33 cellular contexts compared by ENCODE assay signal in the genomic region with DNA sequence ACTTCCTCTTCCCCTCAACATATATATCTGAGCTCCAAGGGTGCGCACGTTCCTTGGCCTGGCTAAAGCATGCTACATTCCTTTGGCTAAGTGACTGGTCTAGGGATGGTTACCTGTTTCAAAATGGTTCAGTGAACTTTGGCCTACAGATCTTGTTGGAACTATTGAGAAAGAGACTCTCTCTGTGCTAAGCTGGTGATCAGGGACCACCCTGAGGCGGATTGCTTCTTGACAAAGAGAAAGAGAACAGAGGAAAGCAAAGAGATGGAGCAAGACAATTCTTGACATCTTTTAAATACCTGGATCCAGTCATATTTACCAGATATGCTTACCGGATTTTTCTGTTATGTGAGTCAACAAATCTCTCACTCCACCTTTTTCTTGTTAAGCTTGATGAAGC.
"Had no signal": no experiment of that assay in that cellular context is flagged by ENCODE, and none has a peak within 500 bp of the region (broad histone marks: within the 10 kb centered on the region; RNA-seq: fewer than 3 reads in every experiment).

No MANE protein-coding gene starts in this region.

- H3K27me3 Mint-ChIP-seq: activated CD4-positive, alpha-beta T cell treated with anti-CD3 and anti-CD28 coated beads, Interleukin-2, amount 10 ng/mL, durations not matched to agents 24 days and 14 days; activated CD8-positive, alpha-beta T cell treated with anti-CD3 and anti-CD28 coated beads for 36 hours; activated naive CD8-positive, alpha-beta T cell treated with anti-CD3 and anti-CD28 coated beads for 36 hours; activated T-helper 17 cell treated with anti-CD3 and anti-CD28 coated beads, Interleukin-2, amount 50 U/mL, for 72 hours had no signal

- DNase-seq: activated CD4-positive, alpha-beta T cell treated with anti-CD3 and anti-CD28 coated beads for 1 hour; activated CD4-positive, alpha-beta T cell treated with anti-CD3 and anti-CD28 coated beads, Interleukin-2, amount 10 ng/mL, durations not matched to agents 24 days and 14 days; activated CD4-positive, alpha-beta T cell treated with anti-CD3 and anti-CD28 coated beads, Interleukin-2, amount 50 U/mL, for 4 hours; activated CD4-positive, CD25-positive, alpha-beta regulatory T cell; activated CD8-positive, alpha-beta T cell treated with anti-CD3 and anti-CD28 coated beads for 36 hours; activated effector memory CD4-positive, alpha-beta T cell treated with anti-CD3 and anti-CD28 coated beads, Interleukin-2, amount 50 U/mL, for 16 hours; activated naive CD4-positive, alpha-beta T cell; activated naive CD4-positive, alpha-beta T cell treated with anti-CD3 and anti-CD28 coated beads, Interleukin-2, amount 50 U/mL, for 16 hours; activated naive CD8-positive, alpha-beta T cell treated with anti-CD3 and anti-CD28 coated beads for 36 hours; activated T-cell treated with anti-CD3 and anti-CD28 coated beads, Interleukin-2, amount 50 U/mL, for 1 hour; activated T-cell treated with anti-CD3 and anti-CD28 coated beads, Interleukin-2, amount 50 U/mL, for 72 hours; amniotic stem cell; aorta; Kasumi-1; KG1; MG63; NCI-H1048; NCI-H1105 treated with DMSO at 0.1 percent for 48 hours; NCI-H1436; NCI-H1694; NCI-H1930; NCI-H2081 treated with DMSO at 0.1 percent for 48 hours; NCI-H345; NCI-H524 treated with DMSO at 0.1 percent for 48 hours; SHP77 treated with DMSO at 0.1 percent for 48 hours; T-helper 1 cell; T-helper 2 cell; T-helper 9 cell; WERI-Rb-1 had no signal

- H3K36me3 ChIP-seq: cardiac muscle cell, MG63, SJSA1, WERI-Rb-1 had no signal

- H3K27ac Mint-ChIP-seq: activated CD4-positive, alpha-beta T cell treated with anti-CD3 and anti-CD28 coated beads, Interleukin-2, amount 10 ng/mL, durations not matched to agents 24 days and 14 days; activated CD8-positive, alpha-beta T cell treated with anti-CD3 and anti-CD28 coated beads for 36 hours; activated naive CD8-positive, alpha-beta T cell treated with anti-CD3 and anti-CD28 coated beads for 36 hours; activated T-cell treated with anti-CD3 and anti-CD28 coated beads, Interleukin-2, amount 50 U/mL, for 72 hours; activated T-helper 17 cell treated with anti-CD3 and anti-CD28 coated beads, Interleukin-2, amount 50 U/mL, for 72 hours had no signal

- H3K4me1 Mint-ChIP-seq: activated CD4-positive, alpha-beta T cell treated with anti-CD3 and anti-CD28 coated beads, Interleukin-2, amount 10 ng/mL, durations not matched to agents 24 days and 14 days; activated T-helper 17 cell treated with anti-CD3 and anti-CD28 coated beads, Interleukin-2, amount 50 U/mL, for 72 hours had no signal

- H3K9me3 Mint-ChIP-seq: activated CD8-positive, alpha-beta T cell treated with anti-CD3 and anti-CD28 coated beads for 36 hours had no signal

- H3K27me3 ChIP-seq: cardiac muscle cell, MG63, SJSA1 had no signal

- H3K4me3 Mint-ChIP-seq: activated CD4-positive, alpha-beta T cell treated with anti-CD3 and anti-CD28 coated beads, Interleukin-2, amount 10 ng/mL, durations not matched to agents 24 days and 14 days; activated CD8-positive, alpha-beta T cell treated with anti-CD3 and anti-CD28 coated beads for 36 hours; activated naive CD8-positive, alpha-beta T cell treated with anti-CD3 and anti-CD28 coated beads for 36 hours; activated T-cell treated with anti-CD3 and anti-CD28 coated beads, Interleukin-2, amount 50 U/mL, for 72 hours; activated T-helper 17 cell treated with anti-CD3 and anti-CD28 coated beads, Interleukin-2, amount 50 U/mL, for 72 hours had no signal

- ATAC-seq: activated CD8-positive, alpha-beta T cell treated with anti-CD3 and anti-CD28 coated beads for 36 hours; activated T-cell treated with anti-CD3 and anti-CD28 coated beads, Interleukin-2, amount 50 U/mL, for 72 hours; activated T-helper 17 cell treated with anti-CD3 and anti-CD28 coated beads, Interleukin-2, amount 50 U/mL, for 72 hours; Panc1 had no signal

- H3K9me3 ChIP-seq: MG63, SJSA1 had no signal

- H3K27ac ChIP-seq: cardiac muscle cell, SJSA1, WERI-Rb-1 had no signal

- H3K4me3 ChIP-seq: cardiac muscle cell, MG63, SJSA1 had no signal
